ENCODE assay signal across 3 cellular contexts in genomic region chr6:87093199-87093598, GRCh38.
TF ChIP-seq lines count a peak whose summit lies in the region.

No MANE protein-coding gene starts in this region.

TF ChIP-seq in SK-N-SH, 30 proteins besides CTCF, POLR2A, EP300 and RAD21:
- TF ChIP-seq REST (IDR thresholded peaks at IDR 0.05; ENCODE audit: low read depth, low read length) (no peak), CHD2 (IDR thresholded peaks at IDR 0.05; ENCODE audit: low read length, partially characterized antibody) (no peak), RFX5 (IDR thresholded peaks at IDR 0.05; ENCODE audit: low read length) (no peak), RCOR1 (IDR thresholded peaks at IDR 0.05; ENCODE audit: low read length) (no peak), NRF1 (IDR thresholded peaks at IDR 0.05; ENCODE audit: low read depth, low read length) (no peak), FOSL2 (IDR thresholded peaks at IDR 0.05; ENCODE audit: borderline replicate concordance, low read depth) (no peak), SMC3 (IDR thresholded peaks at IDR 0.05; ENCODE audit: low read depth, low read length) (no peak)

TF ChIP-seq in SK-N-SH treated with all-trans-retinoic acid at 6 μM for 48 hours, 23 proteins besides CTCF, POLR2A, EP300 and RAD21:
- TF ChIP-seq TSHZ2 (CRISPR knock-in tag; IDR thresholded peaks at IDR 0.05), result no peak
- no peak for TF ChIP-seq CSDC2 (CRISPR knock-in tag; IDR thresholded peaks at IDR 0.05)

TF ChIP-seq in endothelial cell of umbilical vein, 7 proteins besides CTCF, POLR2A, EP300 and RAD21 (continued from another document):
- TF ChIP-seq POLR2AphosphoS5 (IDR thresholded peaks at IDR 0.05; ENCODE audit: insufficient read depth, low read depth, low read length) (no peak), MYC (IDR thresholded peaks at IDR 0.05; ENCODE audit: low read depth, low read length) (no peak)
